20 cellular contexts compared by ENCODE assay signal in genomic region chr2:70897203-70897976, GRCh38. TPM values are rescaled to one million over a fixed set of nuclear protein-coding genes. Genes with fewer than 3 reads are reported as not detected.
"Had no signal": no experiment of that assay in that cellular context is flagged by ENCODE, and none has a peak within 500 bp of the region (broad histone marks: within the 10 kb centered on the region; RNA-seq: fewer than 3 reads in every experiment).

No MANE protein-coding gene starts in this region.

- H3K36me3 Mint-ChIP-seq: activated naive CD8-positive, alpha-beta T cell; brain; memory B cell had no signal

- H3K27ac Mint-ChIP-seq: activated naive CD8-positive, alpha-beta T cell; dendritic cell treated with granulocyte-macrophage colony-stimulating factor and Interleukin-4, amounts not matched to agents 40 ng/mL and 50 ng/mL, for 4 days; effector memory CD8-positive, alpha-beta T cell; memory B cell; naive thymus-derived CD4-positive, alpha-beta T cell; stimulated activated naive CD8-positive, alpha-beta T cell treated with anti-CD3 and anti-CD28 coated beads, Interleukin-15, Interleukin-2, amounts not matched to agents 100 ng/mL and 50 ng/mL, for 24 hours; T-helper 17 cell had no signal

- DNase-seq: activated CD4-positive, alpha-beta T cell treated with anti-CD3 and anti-CD28 coated beads, Interleukin-2, amount 50 U/mL, for 48 hours; activated gamma-delta T cell treated with Interleukin-2 at 50 U/mL for 16 hours; effector memory CD8-positive, alpha-beta T cell; kidney; left lung; mucosa of descending colon; naive thymus-derived CD4-positive, alpha-beta T cell; nucleus accumbens; right lobe of liver; T-helper 17 cell; upper lobe of left lung; WERI-Rb-1 had no signal

- ATAC-seq: effector memory CD8-positive, alpha-beta T cell; left lung; mucosa of descending colon; naive thymus-derived CD4-positive, alpha-beta T cell; right lobe of liver; T-helper 17 cell had no signal

- H3K4me3 ChIP-seq: hepatocyte, left lung, mucosa of descending colon, right lobe of liver, upper lobe of left lung had no signal

- H3K9me3 Mint-ChIP-seq: central memory CD8-positive, alpha-beta T cell; dendritic cell treated with granulocyte-macrophage colony-stimulating factor and Interleukin-4, amounts not matched to agents 40 ng/mL and 50 ng/mL, for 4 days; effector memory CD8-positive, alpha-beta T cell; memory B cell; stimulated activated naive CD8-positive, alpha-beta T cell treated with anti-CD3 and anti-CD28 coated beads, Interleukin-15, Interleukin-2, amounts not matched to agents 100 ng/mL and 50 ng/mL, for 24 hours had no signal

- H3K4me3 Mint-ChIP-seq: activated naive CD8-positive, alpha-beta T cell; central memory CD8-positive, alpha-beta T cell; dendritic cell treated with granulocyte-macrophage colony-stimulating factor and Interleukin-4, amounts not matched to agents 40 ng/mL and 50 ng/mL, for 4 days; memory B cell; stimulated activated naive CD8-positive, alpha-beta T cell treated with anti-CD3 and anti-CD28 coated beads, Interleukin-15, Interleukin-2, amounts not matched to agents 100 ng/mL and 50 ng/mL, for 24 hours; T-helper 17 cell had no signal

RNA-seq across cellular contexts. Expression of gene VAX2, which starts 3.0 kb away (rescaled TPM):
- total RNA-seq: naive thymus-derived CD4-positive, alpha-beta T cell; right lobe of liver; T-helper 17 cell had no signal

RNA-seq across cellular contexts. Expression of gene ATP6V1B1, which starts 38.3 kb away (rescaled TPM):
- total RNA-seq: mucosa of descending colon; naive thymus-derived CD4-positive, alpha-beta T cell; T-helper 17 cell; temporal lobe had no signal
